ENCODE assay signal across 11 cellular contexts in the genomic region with DNA sequence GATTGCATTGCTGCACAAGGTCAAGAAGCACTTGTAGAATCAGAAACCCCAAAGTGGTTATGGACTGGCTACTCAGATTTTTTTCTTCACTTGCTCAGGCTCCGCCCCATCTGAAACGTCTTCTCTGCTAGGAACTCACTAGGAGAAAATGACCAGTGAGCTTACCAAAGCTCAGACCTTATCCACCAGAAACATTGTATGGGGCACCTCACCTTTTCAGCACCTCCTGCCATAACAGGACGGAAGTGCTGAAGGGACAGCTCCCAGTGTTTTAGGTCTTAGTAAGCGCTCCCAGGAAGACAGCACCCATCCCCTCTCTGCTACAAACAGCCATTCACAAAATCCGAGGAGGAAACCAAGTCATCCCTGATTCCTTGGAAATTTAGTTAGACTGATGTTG. TPM values are rescaled to one million over a fixed set of nuclear protein-coding genes. Genes with fewer than 3 reads are reported as not detected.
DNase-seq lines count a peak whose midpoint lies in the region; ATAC-seq, FAIRE-seq and TF ChIP-seq lines count a peak whose summit lies in the region.
"Had no signal": no experiment of that assay in that cellular context is flagged by ENCODE, and none has a peak within 500 bp of the region (broad histone marks: within the 10 kb centered on the region; RNA-seq: fewer than 3 reads in every experiment).

No MANE protein-coding gene starts in this region.

- H3K4me1 ChIP-seq in DND-41 (ENCODE audit: insufficient read depth, low read length) = no peaks in the 10 kb centered on the region
- H3K4me1 ChIP-seq in mesendoderm (ENCODE audit: control insufficient read depth, low read depth, low read length) = no peaks in the 10 kb centered on the region
- peaks cover 0 to 2% of the 10 kb centered on the region in 2 donors for H3K4me1 ChIP-seq in kidney (ENCODE audit: control insufficient read depth in 1 of 2, insufficient read depth in 1 of 2, low read depth in 1 of 2, low read length in 2 of 2)

- no CpG with 5 or more reads among the region's 5 CpGs for WGBS in mesendoderm (ENCODE audit: extremely low coverage, insufficient coverage, low lambda C conversion rate)

- H3K23ac ChIP-seq in mesendoderm (ENCODE audit: low read length) = no peak overlapping the region

- no peak overlapping the region for H4K5ac ChIP-seq in mesendoderm (ENCODE audit: low read length)

- no peak overlapping the region for H3K4ac ChIP-seq in mesendoderm (ENCODE audit: low read depth, low read length)

- no peak overlapping the region for H2AK5ac ChIP-seq in mesendoderm (ENCODE audit: low read length)

- intact Hi-C loops in kidney (cut with DNase I) = no loop called here

- no peaks in the 10 kb centered on the region for H4K20me1 ChIP-seq in DND-41 (ENCODE audit: insufficient read depth, low read length)

- ATAC-seq in DND-41 (ENCODE audit: insufficient read depth, low read depth) (peak; percentile 72), GM21367 (IDR thresholded peaks at IDR 0.05; ENCODE audit: unreplicated experiment) (no peak)

- H3K4me2 ChIP-seq in DND-41 (ENCODE audit: insufficient read depth, low read length) (no peak overlapping the region), mesendoderm (ENCODE audit: low read length) (peak overlapping the region; percentile 98)

- no peak overlapping the region for H2BK5ac ChIP-seq in mesendoderm (ENCODE audit: low read length)

- no peak overlapping the region for H3K18ac ChIP-seq in mesendoderm (ENCODE audit: low read length)

- DNase-seq in DND-41 (peak; percentile 41), Kasumi-1 (lab: John Stamatoyannopoulos, UW) (peak; percentile 22 to 25), bronchial epithelial cell (ENCODE audit: low read depth) (peak; percentile 16), mesendoderm (peak; percentile 93), SKM-1 treated with dmso at 0.1 percent for 144 hours (lab: John Stamatoyannopoulos, UW; ENCODE audit: unreplicated experiment) (no peak), HUDEP-2 (lab: John Stamatoyannopoulos, UW; ENCODE audit: unreplicated experiment in 76 of 76) (no peak), kidney (no peak)
- DNase-seq: NCI-H774 had no signal

- H3K36me3 ChIP-seq in DND-41 (ENCODE audit: insufficient read depth, low read length) (no peaks in the 10 kb centered on the region), bronchial epithelial cell (ENCODE audit: control insufficient read depth, insufficient read depth, low read length) (no peaks in the 10 kb centered on the region), mesendoderm (ENCODE audit: control insufficient read depth, insufficient read depth, low read length) (no peaks in the 10 kb centered on the region), kidney (ENCODE audit: control insufficient read depth in 1 of 2, insufficient read depth in 2 of 2, low read length in 2 of 2) (no peaks in the 10 kb centered on the region)
- H3K36me3 ChIP-seq: right atrium auricular region had no signal

- H3K27ac ChIP-seq in DND-41 (ENCODE audit: low read length) = no peak overlapping the region
- no peak overlapping the region for H3K27ac ChIP-seq in mesendoderm (ENCODE audit: low read depth, low read length)
- H3K27ac ChIP-seq in kidney (ENCODE audit: low read depth in 2 of 2, low read length in 2 of 2) = no peak overlapping the region
- H3K27ac ChIP-seq: right atrium auricular region had no signal

- H4K8ac ChIP-seq in mesendoderm (ENCODE audit: low read depth, low read length) = no peak overlapping the region

- H3K9ac ChIP-seq in DND-41 (ENCODE audit: low read depth, low read length) = no peak overlapping the region
- no peak overlapping the region for H3K9ac ChIP-seq in mesendoderm (ENCODE audit: low read length)
- H3K9ac ChIP-seq in kidney (ENCODE audit: low read length in 2 of 2) = no peak overlapping the region

- H2AFZ ChIP-seq in DND-41 (ENCODE audit: low read depth, low read length) = no peak overlapping the region

- no peak for FAIRE-seq in bronchial epithelial cell (lab: Jason Lieb, UNC)
- FAIRE-seq in kidney (lab: Jason Lieb, UNC) = no peak

- H3K79me2 ChIP-seq in DND-41 (ENCODE audit: insufficient read depth, low read length) = no peaks in the 10 kb centered on the region
- no peaks in the 10 kb centered on the region for H3K79me2 ChIP-seq in mesendoderm (ENCODE audit: control insufficient read depth, insufficient read depth, low read length)

- no peak overlapping the region for H2BK15ac ChIP-seq in mesendoderm (replicated peaks; ENCODE audit: low read depth)

- no peak overlapping the region for H3K56ac ChIP-seq in mesendoderm (ENCODE audit: low read length)

- no peak for TF ChIP-seq CTCF in DND-41 (IDR thresholded peaks at IDR 0.05; ENCODE audit: borderline replicate concordance, extremely low read depth, low read length, poor library complexity, severe bottlenecking)
- no peak for TF ChIP-seq CTCF in bronchial epithelial cell (IDR thresholded peaks at IDR 0.05; ENCODE audit: insufficient read depth, low read length, severe bottlenecking)
- TF ChIP-seq CTCF in kidney (IDR thresholded peaks at IDR 0.05; ENCODE audit: borderline replicate concordance, extremely low read depth, insufficient read depth) = no peak

- H2BK120ac ChIP-seq in mesendoderm (ENCODE audit: low read depth, low read length) = no peak overlapping the region

- no peaks in the 10 kb centered on the region for H3K9me3 ChIP-seq in DND-41 (ENCODE audit: insufficient read depth, low read length, severe bottlenecking)
- no peaks in the 10 kb centered on the region for H3K9me3 ChIP-seq in kidney (ENCODE audit: control insufficient read depth in 1 of 2, low read length in 2 of 2)
- H3K9me3 ChIP-seq: right atrium auricular region had no signal

- H3K27me3 ChIP-seq in DND-41 (ENCODE audit: insufficient read depth, low read length, poor library complexity) = no peaks in the 10 kb centered on the region
- H3K27me3 ChIP-seq in bronchial epithelial cell (ENCODE audit: control insufficient read depth, insufficient read depth, low read length) = peaks cover 5% of the 10 kb centered on the region
- no peaks in the 10 kb centered on the region for H3K27me3 ChIP-seq in mesendoderm (ENCODE audit: insufficient read depth, low read length, poor library complexity)

- H3K79me1 ChIP-seq in mesendoderm (ENCODE audit: low read length) = no peaks in the 10 kb centered on the region

- H3K4me3 ChIP-seq in DND-41 (ENCODE audit: low read depth in 1 of 2, low read length in 2 of 2) (no peak overlapping the region), bronchial epithelial cell (ENCODE audit: low read depth, low read length) (no peak overlapping the region), mesendoderm (ENCODE audit: low read length) (peak overlapping the region; percentile 8), kidney (ENCODE audit: low read length in 2 of 2) (no peak overlapping the region)
- H3K4me3 ChIP-seq: right atrium auricular region had no signal

RNA-seq across cellular contexts. Expression of gene GABRA1, which starts 1.2 kb away (rescaled TPM):
- total RNA-seq in bronchial epithelial cell = not detected in 2 replicates
- 3.3 TPM for polyA plus RNA-seq in mesendoderm (2013, experiment 1 of 2)
- polyA plus RNA-seq in mesendoderm (2013, experiment 2 of 2) = 4.1 TPM
- total RNA-seq in kidney = not detected
- polyA plus RNA-seq in kidney (ENCODE audit: insufficient read depth, low read depth, low replicate concordance) = not detected
- total RNA-seq: fibroblast of lung, right atrium auricular region had no signal

Comparison
In these comparisons a context has a peak if more than half of its experiments do, and no peak if none do; other contexts are left out.
1. DNase-seq: peak in DND-41 (single experiment), Kasumi-1 (2 of 2), bronchial epithelial cell (single experiment) and mesendoderm (single experiment); none in SKM-1 treated with dmso at 0.1 percent for 144 hours (single experiment), HUDEP-2 (0 of 76) and kidney (single experiment).